8 cellular contexts compared by ENCODE assay signal in the genomic region with DNA sequence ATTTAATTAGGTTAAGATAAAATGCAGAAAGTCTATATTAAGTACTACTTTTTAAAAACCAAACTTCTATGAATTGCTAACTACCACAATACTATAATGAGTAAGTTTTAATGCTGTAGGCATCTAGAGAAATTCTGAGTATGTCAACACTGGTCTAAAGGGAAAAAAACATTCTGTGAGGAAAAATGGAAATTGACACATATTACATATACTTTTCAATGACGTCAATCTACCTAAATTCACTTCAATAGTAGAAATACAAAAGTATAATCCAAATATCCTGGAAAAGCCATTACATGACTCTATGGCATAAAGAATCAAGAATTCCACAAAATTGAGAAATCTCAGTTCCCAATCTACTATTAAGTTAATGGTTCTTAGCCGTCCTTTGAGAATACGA. TPM values are rescaled to one million over a fixed set of nuclear protein-coding genes. Genes with fewer than 3 reads are reported as not detected.
A peak's percentile ranks its signal among the peaks of the same experiment; 100 is the strongest.
DNase-seq lines count a peak whose midpoint lies in the region; ATAC-seq, FAIRE-seq and TF ChIP-seq lines count a peak whose summit lies in the region.

No MANE protein-coding gene starts in this region.

- no peaks in the 10 kb centered on the region for H3K27me3 ChIP-seq in GM23248 (replicated peaks; ENCODE audit: insufficient read depth)
- no peaks in the 10 kb centered on the region for H3K27me3 ChIP-seq in GM12878 (replicated peaks in 1 of 2; ENCODE audit: control insufficient read depth in 2 of 2, insufficient read depth in 2 of 2, low read length in 1 of 2)
- no peaks in the 10 kb centered on the region for H3K27me3 ChIP-seq in muscle layer of duodenum (ENCODE audit: low read depth, low read length)
- no peaks in the 10 kb centered on the region for H3K27me3 ChIP-seq in mesendoderm (ENCODE audit: insufficient read depth, low read length, poor library complexity)

- no peak for TF ChIP-seq RAD21 in GM12878 (IDR thresholded peaks at IDR 0.05; ENCODE audit: insufficient read depth, low read depth, low read length)

- peak overlapping the region; percentile 68 for H3K27ac ChIP-seq in 22Rv1
- 0 out of 2 replicates have a peak overlapping the region, but pooled peaks have one; percentile 58 for H3K27ac ChIP-seq in GM23248
- no peak overlapping the region for H3K27ac ChIP-seq in GM12878 (ENCODE audit: control insufficient read depth, insufficient read depth)
- no peak overlapping the region for H3K27ac ChIP-seq in muscle layer of duodenum (ENCODE audit: low read length)
- H3K27ac ChIP-seq in mesendoderm (ENCODE audit: low read depth, low read length) = no peak overlapping the region

- peak overlapping the region; percentile 88 for H3K9ac ChIP-seq in GM23248
- no peak overlapping the region for H3K9ac ChIP-seq in GM12878 (ENCODE audit: control insufficient read depth, insufficient read depth, low read length)
- no peak overlapping the region for H3K9ac ChIP-seq in mesendoderm (ENCODE audit: low read length)

- H2AFZ ChIP-seq in GM23248 (no peak overlapping the region), GM12878 (ENCODE audit: control insufficient read depth, low read depth, low read length) (no peak overlapping the region)

- CTCF ChIA-PET in GM12878 (lab: Yijun Ruan, JAX) = interaction anchor here (3.8 kb wide), 1 partner anchor 102 kb away, joined by 18 read pairs; no protein-coding TSS in a partner anchor

- TF ChIP-seq CTCF in 22Rv1 (IDR thresholded peaks at IDR 0.05) = no peak
- TF ChIP-seq CTCF in GM12878 (IDR thresholded peaks at IDR 0.05 in 2 of 3, conservative IDR thresholded peaks at IDR 0.05 in 1 of 3; ENCODE audit: control insufficient read depth in 2 of 3, extremely low read depth in 1 of 3, insufficient read depth in 1 of 3, low read depth in 3 of 3, low read length in 3 of 3) = no peak

- H2BK5ac ChIP-seq in mesendoderm (ENCODE audit: low read length) = no peak overlapping the region

- H3K9me2 ChIP-seq in GM23248 (ENCODE audit: insufficient read depth) = no peaks in the 10 kb centered on the region

- H3K79me2 ChIP-seq in GM23248 (ENCODE audit: insufficient read depth) = peaks cover 73% of the 10 kb centered on the region
- peaks cover 52% of the 10 kb centered on the region for H3K79me2 ChIP-seq in GM12878 (ENCODE audit: control insufficient read depth, insufficient read depth, low read length)
- peaks cover 20% of the 10 kb centered on the region for H3K79me2 ChIP-seq in mesendoderm (ENCODE audit: control insufficient read depth, insufficient read depth, low read length)

- H4K5ac ChIP-seq in mesendoderm (ENCODE audit: low read length) = no peak overlapping the region

- H3K36me3 ChIP-seq in GM23248 (ENCODE audit: low read depth) = no peaks in the 10 kb centered on the region
- no peaks in the 10 kb centered on the region for H3K36me3 ChIP-seq in GM12878 (ENCODE audit: control insufficient read depth in 2 of 2, insufficient read depth in 2 of 2, low read length in 1 of 2)
- H3K36me3 ChIP-seq in muscle layer of duodenum (ENCODE audit: control insufficient read depth in 1 of 2, insufficient read depth in 2 of 2, low read length in 2 of 2) = no peaks in the 10 kb centered on the region
- no peaks in the 10 kb centered on the region for H3K36me3 ChIP-seq in mesendoderm (ENCODE audit: control insufficient read depth, insufficient read depth, low read length)

- intact Hi-C loops in GM12878 (cut with micrococcal nuclease; ENCODE audit: unreplicated experiment) = no loop called here

- peaks cover 26% of the 10 kb centered on the region for H3K4me1 ChIP-seq in GM23248 (ENCODE audit: insufficient read depth)
- H3K4me1 ChIP-seq in GM12878 (ENCODE audit: control insufficient read depth, insufficient read depth, low read length) = peaks cover 7% of the 10 kb centered on the region; the same call in 1 of the 2 replicates
- peaks cover 14 to 36% of the 10 kb centered on the region in 2 donors for H3K4me1 ChIP-seq in muscle layer of duodenum (ENCODE audit: control insufficient read depth in 1 of 2, insufficient read depth in 2 of 2, low read length in 2 of 2)
- H3K4me1 ChIP-seq in mesendoderm (ENCODE audit: control insufficient read depth, low read depth, low read length) = no peaks in the 10 kb centered on the region

- no peak overlapping the region for H3K4ac ChIP-seq in mesendoderm (ENCODE audit: low read depth, low read length)

- SMC1A ChIA-PET in GM12878 (lab: Charles Lee; ENCODE audit: uncharacterized antibody, unreplicated experiment) = interaction anchor here (1.3 kb wide), 1 partner anchor 1031 kb away, joined by 3 read pairs; no protein-coding TSS in a partner anchor

- WGBS in GM23248 (ENCODE audit: low coverage in 1 of 2, low lambda C conversion rate in 2 of 2, missing lambda C conversion rate in 2 of 2), 2 experiments = 61 to 73% methylated on average over 3 of the region's 3 CpGs
- 85% methylated on average over 3 of the region's 3 CpGs for WGBS in GM12878 (ENCODE audit: insufficient coverage, insufficient replicate concordance, low lambda C conversion rate, missing lambda C conversion rate)
- WGBS in mesendoderm (ENCODE audit: extremely low coverage, insufficient coverage, low lambda C conversion rate) = no CpG with 5 or more reads among the region's 3 CpGs

- H3F3A ChIP-seq in GM23248 (ENCODE audit: insufficient read depth) = peaks cover 8% of the 10 kb centered on the region

- H4K20me1 ChIP-seq in GM23248 (ENCODE audit: insufficient read depth) (no peaks in the 10 kb centered on the region), GM12878 (ENCODE audit: control insufficient read depth, insufficient read depth) (no peaks in the 10 kb centered on the region)

- FAIRE-seq in GM12878 (lab: Jason Lieb, UNC) = no peak

- H3K79me1 ChIP-seq in mesendoderm (ENCODE audit: low read length) = peaks cover 5% of the 10 kb centered on the region

- H3K4me3 ChIP-seq in GM23248 (peak overlapping the region; percentile 100), GM12878 (peak overlapping the region; percentile 91), muscle layer of duodenum (ENCODE audit: low read depth in 1 of 2, low read length in 2 of 2) (peak overlapping the region; percentile 93 to 98), mesendoderm (ENCODE audit: low read length) (no peak overlapping the region)

- peak; percentile 16 for DNase-seq in GM23248
- no peak for DNase-seq in GM12878 (ENCODE audit: low read depth, low spot score)
- no peak for DNase-seq in mesendoderm

- no peak overlapping the region for H2BK15ac ChIP-seq in mesendoderm (replicated peaks; ENCODE audit: low read depth)

- RAD21 ChIA-PET in GM12878 (lab: Charles Lee; ENCODE audit: unreplicated experiment) = interaction anchor here (2.0 kb wide), 1 partner anchor 68 kb away, joined by 6 read pairs; no protein-coding TSS in a partner anchor

- no peak overlapping the region for H3K23ac ChIP-seq in mesendoderm (ENCODE audit: low read length)

- in situ Hi-C loops in GM23248 (cut with MboI) (no loop called here), GM12878 (cut with MboI) (no loop called here)

- H2BK120ac ChIP-seq in mesendoderm (ENCODE audit: low read depth, low read length) = no peak overlapping the region

- no peak overlapping the region for H2AK5ac ChIP-seq in mesendoderm (ENCODE audit: low read length)

- H4K8ac ChIP-seq in mesendoderm (ENCODE audit: low read depth, low read length) = no peak overlapping the region

- BruUV-seq in GM12878 (replicated peaks; lab: Mats Ljungman, UMichigan) = no TSS peak

- TF ChIP-seq EP300 in GM12878 (IDR thresholded peaks at IDR 0.05; ENCODE audit: borderline replicate concordance in 1 of 2, control insufficient read depth in 1 of 2, low read depth in 2 of 2, low read length in 2 of 2) = no peak

- H3K4me2 ChIP-seq in GM23248 (ENCODE audit: unreplicated experiment) (peak overlapping the region; percentile 98), GM12878 (ENCODE audit: control insufficient read depth, insufficient read depth) (peak overlapping the region; percentile 79; the same call in 1 of the 2 replicates), mesendoderm (ENCODE audit: low read length) (no peak overlapping the region)

- H3K56ac ChIP-seq in mesendoderm (ENCODE audit: low read length) = no peak overlapping the region

- no peak for ATAC-seq in GM12878
- ATAC-seq in HG02970 (IDR thresholded peaks at IDR 0.05; ENCODE audit: low FRiP score, unreplicated experiment) = no peak
- ATAC-seq in HG03378 (IDR thresholded peaks at IDR 0.05; ENCODE audit: unreplicated experiment) = no peak
- ATAC-seq in HG02840 (IDR thresholded peaks at IDR 0.05; ENCODE audit: low FRiP score, unreplicated experiment) = no peak

- H3K18ac ChIP-seq in mesendoderm (ENCODE audit: low read length) = no peak overlapping the region

- no peak for TF ChIP-seq POLR2A in GM12878 (IDR thresholded peaks at IDR 0.05; ENCODE audit: low read depth, low read length)

- no peaks in the 10 kb centered on the region for H3K9me3 ChIP-seq in GM23248 (ENCODE audit: low read depth)
- no peaks in the 10 kb centered on the region; the same call in 2 of the 3 replicates for H3K9me3 ChIP-seq in GM12878 (replicated peaks; ENCODE audit: control insufficient read depth, insufficient read depth, low read length)
- no peaks in the 10 kb centered on the region for H3K9me3 ChIP-seq in muscle layer of duodenum (ENCODE audit: control insufficient read depth in 1 of 2, low read length in 2 of 2)

- POLR2A ChIA-PET in GM12878 (lab: Charles Lee) = no interaction called here

RNA-seq across cellular contexts. Expression of a gene that starts 2.2 kb away (rescaled TPM):
- 26.8 and 26.9 TPM in 2 replicates for total RNA-seq in GM23248 (2014; rRNA removed; shearing (Covaris generic))
- 28.4 and 29.8 TPM in 2 replicates for polyA plus RNA-seq in GM23248 (2016; fragmentation: Nextera tagmentation; extraction: Ambion mirVana)
- total RNA-seq in GM12878 (2013; cell fraction: nucleolus; rRNA removed) = 131 and 136 TPM in 2 replicates
- 9.2 and 12.4 TPM in 2 replicates for total RNA-seq in GM12878 (2014; rRNA removed)
- 15.0 and 15.3 TPM in 2 replicates for total RNA-seq in GM12878 (2014; rRNA removed; fragmentation: Illumina TruSeq; extraction: Trizol)
- 15.8 and 16.2 TPM in 2 replicates for total RNA-seq in GM12878 (2021)
- 6.0 TPM for polyA plus RNA-seq in GM12878 (2011; ENCODE audit: low read depth)
- 24.2 and 30.2 TPM in 2 replicates for polyA plus RNA-seq in GM12878 (2011; rRNA removed)
- 10.4 and 14.5 TPM in 2 replicates for polyA plus RNA-seq in GM12878 (2011; cell fraction: cytosol; rRNA removed)
- polyA plus RNA-seq in GM12878 (2011; cell fraction: nucleus; rRNA removed) = 20.1 and 21.8 TPM in 2 replicates
- polyA plus RNA-seq in GM12878 (2012) = 12.5 and 15.1 TPM in 2 replicates
- polyA plus RNA-seq in GM12878 (2014; fragmentation: Illumina TruSeq; extraction: Trizol) = 11.8 and 14.0 TPM in 2 replicates
- polyA plus RNA-seq in GM12878 (2014; fragmentation: Nextera tagmentation; extraction: Ambion mirVana) = 1 to 10 TPM; 1.4 to 2.8 TPM
- 7.0 and 7.5 TPM in 2 replicates for polyA plus RNA-seq in GM12878 (2014; rRNA removed)
- 10 to 100 TPM; 10.4 TPM for polyA plus RNA-seq in GM12878 (2016; fragmentation: Nextera tagmentation; extraction: Ambion mirVana)
- 39.2 and 48.4 TPM in 2 replicates for polyA minus RNA-seq in GM12878 (2011; rRNA and poly(A)+ RNA removed)
- 11.4 and 15.6 TPM in 2 replicates for polyA minus RNA-seq in GM12878 (2011; cell fraction: cytosol; rRNA and poly(A)+ RNA removed)
- 32.4 and 40.4 TPM in 2 replicates for polyA minus RNA-seq in GM12878 (2011; cell fraction: nucleus; rRNA and poly(A)+ RNA removed)
- polyA plus RNA-seq in mesendoderm (2013, experiment 1 of 2) = 11.6 TPM
- 10.6 TPM for polyA plus RNA-seq in mesendoderm (2013, experiment 2 of 2)

Comparison
In these comparisons a context has a peak if more than half of its experiments do, and no peak if none do; other contexts are left out.
1. H3K27ac ChIP-seq: peak in 22Rv1 (single experiment) and GM23248 (single experiment); none in GM12878 (single experiment), muscle layer of duodenum (single experiment) and mesendoderm (single experiment).